8 cellular contexts compared by ENCODE assay signal in genomic region chr10:13708256-13708990, GRCh38.
DNase-seq lines count a peak whose midpoint lies in the region; ATAC-seq and TF ChIP-seq lines count a peak whose summit lies in the region.

No MANE protein-coding gene starts in this region.

- no peaks in the 10 kb centered on the region for H3K27me3 ChIP-seq in suprapubic skin

- WGBS in suprapubic skin, result 44% methylated on average over 7 of the region's 8 CpGs

- no peak for TF ChIP-seq EP300 in suprapubic skin (IDR thresholded peaks at IDR 0.05)

- peak overlapping the region; percentile 53 for H3K4me3 Mint-ChIP-seq in activated T-cell treated with anti-CD3 and anti-CD28 coated beads, Interleukin-2, amount 50 U/mL, for 4 hours

- no peaks in the 10 kb centered on the region for H3K36me3 Mint-ChIP-seq in activated T-cell treated with anti-CD3 and anti-CD28 coated beads, Interleukin-2, amount 50 U/mL, for 4 hours (ENCODE audit: insufficient read depth)

- H3K36me3 ChIP-seq in suprapubic skin, result no peaks in the 10 kb centered on the region

- DNase-seq in activated T-cell treated with anti-CD3 and anti-CD28 coated beads, Interleukin-2, amount 50 U/mL, for 4 hours, result no peak
- DNase-seq in activated T-cell treated with anti-CD3 and anti-CD28 coated beads, Interleukin-2, amount 50 U/mL, for 1 hour, result no peak
- DNase-seq in left kidney (ENCODE audit: low read depth, low spot score), result peak; percentile 90
- DNase-seq in suprapubic skin (ENCODE audit: low spot score in 2 of 2), result no peak
- DNase-seq in NCI-H526 (lab: John Stamatoyannopoulos, UW), result no peak
- no peak for DNase-seq in LoVo (ENCODE audit: low spot score)

- no peak for ATAC-seq in activated T-cell treated with anti-CD3 and anti-CD28 coated beads, Interleukin-2, amount 50 U/mL, for 4 hours
- ATAC-seq in HG02623 (IDR thresholded peaks at IDR 0.05; ENCODE audit: unreplicated experiment), result no peak

- H3K27ac ChIP-seq in angular gyrus (ENCODE audit: low read depth, low read length) (peak overlapping the region; percentile 43), suprapubic skin (peak overlapping the region; percentile 65)

- peaks cover 30% of the 10 kb centered on the region for H3K4me1 Mint-ChIP-seq in activated T-cell treated with anti-CD3 and anti-CD28 coated beads, Interleukin-2, amount 50 U/mL, for 4 hours (ENCODE audit: low read depth)

- H3K9me3 ChIP-seq in suprapubic skin, result no peaks in the 10 kb centered on the region

- no peaks in the 10 kb centered on the region for H3K9me3 Mint-ChIP-seq in activated T-cell treated with anti-CD3 and anti-CD28 coated beads, Interleukin-2, amount 50 U/mL, for 4 hours

- TF ChIP-seq POLR2A in suprapubic skin (IDR thresholded peaks at IDR 0.05), result no peak

- peak overlapping the region; percentile 45 for H3K4me3 ChIP-seq in suprapubic skin

- TF ChIP-seq CTCF in suprapubic skin (IDR thresholded peaks at IDR 0.05), result no peak

- peaks cover 41% of the 10 kb centered on the region for H3K27me3 Mint-ChIP-seq in activated T-cell treated with anti-CD3 and anti-CD28 coated beads, Interleukin-2, amount 50 U/mL, for 4 hours (ENCODE audit: low read depth)

- peaks cover 61% of the 10 kb centered on the region for H3K4me1 ChIP-seq in suprapubic skin
